In the genomic region with DNA sequence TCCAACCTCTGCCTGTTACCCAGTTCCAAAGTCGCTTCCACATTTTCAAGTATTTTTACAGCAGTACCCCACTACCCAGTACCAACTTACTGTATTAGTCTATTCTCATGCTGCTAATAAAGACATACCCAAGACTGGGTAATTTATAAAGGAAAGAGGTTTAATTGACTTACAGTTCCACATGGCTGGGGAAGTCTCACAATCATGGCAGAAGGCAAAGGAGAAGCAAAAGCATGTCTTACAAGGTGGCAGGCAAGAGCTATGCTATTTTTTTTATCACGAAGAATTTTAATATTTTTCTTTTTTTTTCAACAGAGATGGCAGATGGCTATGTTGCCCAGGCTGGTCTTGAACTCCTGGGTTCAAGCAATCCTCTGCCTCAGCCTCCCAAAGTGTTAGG, we compare ENCODE assay signal across 6 cellular contexts.
A peak's percentile ranks its signal among the peaks of the same experiment; 100 is the strongest.
DNase-seq lines count a peak whose midpoint lies in the region; TF ChIP-seq lines count a peak whose summit lies in the region.
"Not testable (repeated sequence)": the region's sequence is repeated elsewhere in the genome, so short reads cannot be mapped to it uniquely, and the experiment has no call there.

No MANE protein-coding gene starts in this region.

- H4K8ac ChIP-seq in mesendoderm (ENCODE audit: low read depth, low read length) = not testable (repeated sequence)

- peaks cover 25% of the 10 kb centered on the region for H3K9me3 ChIP-seq in Caco-2
- H3K9me3 ChIP-seq in Peyer's patch; hepatocyte (ENCODE audit: low read depth); transverse colon: not testable (repeated sequence)

- H3K9me3 Mint-ChIP-seq in Caco-2 (ENCODE audit: unreplicated experiment) = peaks cover 40% of the 10 kb centered on the region
- not testable (repeated sequence) for H3K9me3 Mint-ChIP-seq in brain

- CTCF ChIA-PET in Caco-2 (lab: Charles Lee) = interaction anchor here (0.6 kb wide), 1 partner anchor 93 kb away, joined by 3 read pairs; no protein-coding TSS in a partner anchor

- H3K4me3 ChIP-seq in Caco-2 (ENCODE audit: low read depth, low read length); Peyer's patch; hepatocyte; mesendoderm (ENCODE audit: low read length); transverse colon: not testable (repeated sequence)

- POLR2A ChIA-PET in Caco-2 (lab: Charles Lee) = not testable (repeated sequence)

- not testable (repeated sequence) for H3K4me3 Mint-ChIP-seq in Caco-2 (ENCODE audit: unreplicated experiment); brain

- in situ Hi-C loops in transverse colon (cut with MboI; ENCODE audit: low pct_ligation_motif_present in 1 of 4, low pct_unique_long_range_greater_than_20kb in 1 of 4, low sequenced_read_pairs in 3 of 4) = not testable (repeated sequence)

- peak overlapping the region; percentile 58 for H3K4me2 ChIP-seq in hepatocyte
- H3K4me2 ChIP-seq in mesendoderm (ENCODE audit: low read length) = not testable (repeated sequence)

- H4K20me1 ChIP-seq in hepatocyte (ENCODE audit: insufficient read depth, poor library complexity, severe bottlenecking) = not testable (repeated sequence)

- not testable (repeated sequence) for H3K4ac ChIP-seq in mesendoderm (ENCODE audit: low read depth, low read length)

- TF ChIP-seq CTCF in Caco-2 (IDR thresholded peaks at IDR 0.05; ENCODE audit: insufficient read depth in 1 of 2, low read depth in 1 of 2, low read length in 1 of 2, severe bottlenecking in 1 of 2, unreplicated experiment in 1 of 2); Peyer's patch (IDR thresholded peaks at IDR 0.05); brain (conservative IDR thresholded peaks at IDR 0.05); hepatocyte (IDR thresholded peaks at IDR 0.05; ENCODE audit: poor library complexity); transverse colon (IDR thresholded peaks at IDR 0.05): not testable (repeated sequence)

- H3K9ac ChIP-seq in mesendoderm (ENCODE audit: low read length) = not testable (repeated sequence)

- peak overlapping the region; percentile 74 for H2BK120ac ChIP-seq in mesendoderm (ENCODE audit: low read depth, low read length)

- not testable (repeated sequence) for BruUV-seq in Caco-2 (replicated peaks; lab: Mats Ljungman, UMichigan)

- not testable (repeated sequence) for H3K79me2 ChIP-seq in hepatocyte; mesendoderm (ENCODE audit: control insufficient read depth, insufficient read depth, low read length)

- 100% methylated on average over 2 of the region's 2 CpGs for WGBS in hepatocyte (ENCODE audit: low lambda C conversion rate, missing lambda C conversion rate)
- WGBS in mesendoderm (ENCODE audit: extremely low coverage, insufficient coverage, low lambda C conversion rate) = no CpG with 5 or more reads among the region's 2 CpGs
- WGBS in transverse colon (ENCODE audit: low coverage in 1 of 2), 2 donors = 87 to 92% methylated on average over 2 of the region's 2 CpGs

- H3K27me3 Mint-ChIP-seq in Caco-2 (ENCODE audit: insufficient read depth, unreplicated experiment); brain: not testable (repeated sequence)

- H3K36me3 Mint-ChIP-seq in Caco-2 (ENCODE audit: insufficient read depth, unreplicated experiment); brain: not testable (repeated sequence)

- H2AFZ ChIP-seq in hepatocyte = not testable (repeated sequence)

- H3K9me2 ChIP-seq in hepatocyte (replicated peaks; ENCODE audit: insufficient read depth) = not testable (repeated sequence)

- intact Hi-C loops in Caco-2 (cut with micrococcal nuclease; ENCODE audit: unreplicated experiment) = loop anchor here (5.0 kb wide), 1 partner anchor 49 kb away; no protein-coding TSS in a partner anchor
- intact Hi-C loops in transverse colon (cut with DNase I; ENCODE audit: low total_unique reads) = not testable (repeated sequence)

- not testable (repeated sequence) for TF ChIP-seq EP300 in transverse colon (IDR thresholded peaks at IDR 0.05; ENCODE audit: low read depth)

- H2BK15ac ChIP-seq in mesendoderm (replicated peaks; ENCODE audit: low read depth) = not testable (repeated sequence)

- DNase-seq in Caco-2; Peyer's patch; hepatocyte (ENCODE audit: low spot score); mesendoderm; transverse colon: not testable (repeated sequence)

- peak overlapping the region; percentile 6 for H3K18ac ChIP-seq in mesendoderm (ENCODE audit: low read length)

- H3K4me1 Mint-ChIP-seq in Caco-2 (ENCODE audit: low read depth, unreplicated experiment) = peaks cover 41% of the 10 kb centered on the region
- H3K4me1 Mint-ChIP-seq in brain = peaks cover 31% of the 10 kb centered on the region

- H3K56ac ChIP-seq in mesendoderm (ENCODE audit: low read length) = not testable (repeated sequence)

- H3K27ac Mint-ChIP-seq in Caco-2 (ENCODE audit: unreplicated experiment) = peak overlapping the region; percentile 40
- peak overlapping the region in 3 of 5 experiments; percentile 17 to 52 (median 32) for H3K27ac Mint-ChIP-seq in brain

- not testable (repeated sequence) for H3K36me3 ChIP-seq in Caco-2 (ENCODE audit: control insufficient read depth, insufficient read depth, low read length); Peyer's patch; hepatocyte (replicated peaks; ENCODE audit: insufficient read depth, low read depth); mesendoderm (ENCODE audit: control insufficient read depth, insufficient read depth, low read length); transverse colon

- not testable (repeated sequence) for H4K5ac ChIP-seq in mesendoderm (ENCODE audit: low read length)

- not testable (repeated sequence) for TF ChIP-seq POLR2A in Peyer's patch (IDR thresholded peaks at IDR 0.05); transverse colon (IDR thresholded peaks at IDR 0.05)

- H3K27ac ChIP-seq in Peyer's patch = peak overlapping the region in 3 of 4 donors; percentile 47 to 83 (median 56)
- peak overlapping the region; percentile 91 for H3K27ac ChIP-seq in hepatocyte
- not testable (repeated sequence) for H3K27ac ChIP-seq in mesendoderm (ENCODE audit: low read depth, low read length)
- H3K27ac ChIP-seq in transverse colon = peak overlapping the region; percentile 82 to 85 (median 84)

- not testable (repeated sequence) for H3K27me3 ChIP-seq in Caco-2 (replicated peaks; ENCODE audit: control insufficient read depth, insufficient read depth, low read length); Peyer's patch; hepatocyte; mesendoderm (ENCODE audit: insufficient read depth, low read length, poor library complexity); transverse colon

- H3K23ac ChIP-seq in mesendoderm (ENCODE audit: low read length) = not testable (repeated sequence)

- not testable (repeated sequence) for H2AK5ac ChIP-seq in mesendoderm (ENCODE audit: low read length)

- not testable (repeated sequence) for H3K79me1 ChIP-seq in mesendoderm (ENCODE audit: low read length)

- not testable (repeated sequence) for H2BK5ac ChIP-seq in mesendoderm (ENCODE audit: low read length)

- peaks cover 42% of the 10 kb centered on the region for H3K4me1 ChIP-seq in Caco-2
- peaks cover 0 to 17% (median 12%) of the 10 kb centered on the region in 4 donors for H3K4me1 ChIP-seq in Peyer's patch
- peaks cover 41% of the 10 kb centered on the region for H3K4me1 ChIP-seq in hepatocyte (ENCODE audit: insufficient read depth)
- not testable (repeated sequence) for H3K4me1 ChIP-seq in mesendoderm (ENCODE audit: control insufficient read depth, low read depth, low read length)
- H3K4me1 ChIP-seq in transverse colon = peaks cover 14 to 31% (median 21%) of the 10 kb centered on the region in 4 donors
